ENCODE assay signal across 12 cellular contexts in the genomic region with DNA sequence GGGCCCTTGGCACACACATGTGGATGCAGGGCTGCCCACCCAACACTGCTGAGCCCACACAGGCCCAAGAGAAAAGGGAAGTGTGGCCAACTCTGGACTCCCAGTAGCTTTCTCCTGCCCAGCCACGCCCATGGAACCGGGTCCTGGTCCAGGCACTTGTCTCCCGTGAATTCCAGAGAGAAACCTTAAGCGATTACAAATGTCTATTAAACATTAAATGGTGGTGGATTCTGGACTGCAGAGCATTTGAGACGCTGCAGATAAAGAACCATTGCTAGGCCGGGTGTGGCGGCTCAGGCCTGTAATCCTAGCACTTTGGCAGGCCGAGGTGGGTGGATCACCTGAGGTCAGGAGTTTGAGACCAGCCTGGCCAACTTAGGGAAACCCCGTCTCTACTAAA.
"Had no signal": no experiment of that assay in that cellular context is flagged by ENCODE, and none has a peak within 500 bp of the region (broad histone marks: within the 10 kb centered on the region; RNA-seq: fewer than 3 reads in every experiment).

No MANE protein-coding gene starts in this region.

- DNase-seq: activated CD4-positive, CD25-positive, alpha-beta regulatory T cell treated with anti-CD3 and anti-CD28 coated beads, Interleukin-2, amount 50 U/mL, for 72 hours; activated naive CD4-positive, alpha-beta T cell treated with Interleukin-2 at 50 U/mL for 16 hours; kidney glomerular epithelial cell; lower lobe of right lung; SK-N-SH; stimulated activated CD4-positive, alpha-beta T cell treated with anti-CD3 and anti-CD28 coated beads, Interleukin-15, amount 100 ng/mL, for 24 hours; stimulated activated CD4-positive, alpha-beta T cell treated with anti-CD3 and anti-CD28 coated beads, Interleukin-4, amount 100 ng/mL, for 24 hours; stimulated activated naive CD4-positive, alpha-beta T cell; T-helper 1 cell had no signal

- H3K9ac ChIP-seq: SK-N-SH had no signal

- H3K9me3 ChIP-seq: lower lobe of right lung, SK-N-SH had no signal

- H3K4me3 ChIP-seq: lower lobe of right lung had no signal

- ATAC-seq: esophagus mucosa, lower lobe of right lung had no signal

- H3K4me1 ChIP-seq: lower lobe of right lung had no signal

- H3K4me2 ChIP-seq: SK-N-SH had no signal

- FAIRE-seq: astrocyte, colon had no signal

- H3K36me3 ChIP-seq: lower lobe of right lung had no signal
